Comparison of ENCODE assay signal across 16 cellular contexts in the genomic region with DNA sequence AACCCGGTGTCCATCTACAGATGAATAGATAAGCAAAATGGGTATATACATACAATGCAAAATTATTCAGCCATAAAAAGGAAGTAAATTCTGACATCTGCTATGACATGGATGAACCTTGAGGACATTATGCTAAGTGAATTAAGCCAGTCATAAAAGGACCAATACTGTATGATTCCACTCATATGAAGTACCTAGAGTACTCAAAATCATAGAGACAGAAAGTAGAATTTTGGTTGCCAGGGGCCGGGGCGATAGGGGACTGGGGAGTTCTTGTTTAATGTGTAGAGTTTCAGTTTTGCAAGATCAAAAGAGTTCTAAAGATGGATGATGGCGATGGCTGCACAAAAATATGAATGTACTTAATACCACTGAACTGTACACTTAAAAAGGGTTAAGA.
DNase-seq lines count a peak whose midpoint lies in the region; ATAC-seq lines count a peak whose summit lies in the region.
"Had no signal": no experiment of that assay in that cellular context is flagged by ENCODE, and none has a peak within 500 bp of the region (broad histone marks: within the 10 kb centered on the region; RNA-seq: fewer than 3 reads in every experiment).

No MANE protein-coding gene starts in this region.

- CTCF ChIA-PET in activated naive CD4-positive, alpha-beta T cell treated with anti-CD3 and anti-CD28 coated beads, Interleukin-2, amount 10 ng/mL, durations not matched to agents 7 days and 5 days (lab: Charles Lee) = no interaction called here

- DNase-seq in activated naive CD4-positive, alpha-beta T cell treated with Interleukin-2 at 50 U/mL for 16 hours = peak; percentile 6
- no peak for DNase-seq in activated naive CD4-positive, alpha-beta T cell treated with anti-CD3 and anti-CD28 coated beads, Interleukin-2, amount 10 ng/mL, durations not matched to agents 7 days and 5 days
- peak; percentile 73 for DNase-seq in T-helper 2 cell treated with Interferon-gamma antibody and Interleukin-4, amounts not matched to agents 5 μg/mL and 100 μg/mL, for 36 hours (ENCODE audit: low spot score)
- peak in 2 of 3 donors; percentile 12 to 43 for DNase-seq in stimulated activated CD4-positive, alpha-beta T cell treated with anti-CD3 and anti-CD28 coated beads, TNF-alpha, amount 100 ng/mL, for 48 hours (ENCODE audit: low read depth in 3 of 3)
- DNase-seq in foreskin melanocyte (no peak), amniotic stem cell (lab: John Stamatoyannopoulos, UW) (no peak)
- DNase-seq: activated B cell treated with CpG ODN at 0.5 μM for 24 hours, esophagus squamous epithelium, H9, immature natural killer cell, lower lobe of right lung, naive B cell, NCI-H1436 treated with DMSO at 0.1 percent for 48 hours, NCI-H2227 treated with DMSO at 0.1 percent for 48 hours had no signal

- no peaks in the 10 kb centered on the region for H3K9me3 Mint-ChIP-seq in activated naive CD4-positive, alpha-beta T cell treated with anti-CD3 and anti-CD28 coated beads, Interleukin-2, amount 10 ng/mL, durations not matched to agents 7 days and 5 days
- H3K9me3 Mint-ChIP-seq in T-helper 2 cell treated with Interferon-gamma antibody and Interleukin-4, amounts not matched to agents 5 μg/mL and 100 μg/mL, for 36 hours = no peaks in the 10 kb centered on the region
- H3K9me3 Mint-ChIP-seq: activated B cell treated with CpG ODN at 0.5 μM for 24 hours, H9, immature natural killer cell, naive B cell had no signal

- H3K27ac Mint-ChIP-seq in activated naive CD4-positive, alpha-beta T cell treated with anti-CD3 and anti-CD28 coated beads, Interleukin-2, amount 10 ng/mL, durations not matched to agents 7 days and 5 days = no peak overlapping the region
- H3K27ac Mint-ChIP-seq in T-helper 2 cell treated with Interferon-gamma antibody and Interleukin-4, amounts not matched to agents 5 μg/mL and 100 μg/mL, for 36 hours = peak overlapping the region; percentile 64
- H3K27ac Mint-ChIP-seq: activated B cell treated with CpG ODN at 0.5 μM for 24 hours, H9, immature natural killer cell, naive B cell had no signal

- no peaks in the 10 kb centered on the region for H3K4me1 Mint-ChIP-seq in activated naive CD4-positive, alpha-beta T cell treated with anti-CD3 and anti-CD28 coated beads, Interleukin-2, amount 10 ng/mL, durations not matched to agents 7 days and 5 days
- peaks cover 22% of the 10 kb centered on the region for H3K4me1 Mint-ChIP-seq in T-helper 2 cell treated with Interferon-gamma antibody and Interleukin-4, amounts not matched to agents 5 μg/mL and 100 μg/mL, for 36 hours (ENCODE audit: low read depth)
- H3K4me1 Mint-ChIP-seq: activated B cell treated with CpG ODN at 0.5 μM for 24 hours, immature natural killer cell, naive B cell had no signal

- no peaks in the 10 kb centered on the region for H3K36me3 Mint-ChIP-seq in activated naive CD4-positive, alpha-beta T cell treated with anti-CD3 and anti-CD28 coated beads, Interleukin-2, amount 10 ng/mL, durations not matched to agents 7 days and 5 days
- no peaks in the 10 kb centered on the region for H3K36me3 Mint-ChIP-seq in T-helper 2 cell treated with Interferon-gamma antibody and Interleukin-4, amounts not matched to agents 5 μg/mL and 100 μg/mL, for 36 hours (ENCODE audit: low read depth)
- H3K36me3 Mint-ChIP-seq: immature natural killer cell, naive B cell had no signal

- H3K4me3 Mint-ChIP-seq in activated naive CD4-positive, alpha-beta T cell treated with anti-CD3 and anti-CD28 coated beads, Interleukin-2, amount 10 ng/mL, durations not matched to agents 7 days and 5 days = no peak overlapping the region
- peak overlapping the region; percentile 21 for H3K4me3 Mint-ChIP-seq in T-helper 2 cell treated with Interferon-gamma antibody and Interleukin-4, amounts not matched to agents 5 μg/mL and 100 μg/mL, for 36 hours
- H3K4me3 Mint-ChIP-seq: activated B cell treated with CpG ODN at 0.5 μM for 24 hours, H9, immature natural killer cell, naive B cell had no signal

- peaks cover 7% of the 10 kb centered on the region for H3K27me3 Mint-ChIP-seq in activated naive CD4-positive, alpha-beta T cell treated with anti-CD3 and anti-CD28 coated beads, Interleukin-2, amount 10 ng/mL, durations not matched to agents 7 days and 5 days
- H3K27me3 Mint-ChIP-seq in T-helper 2 cell treated with Interferon-gamma antibody and Interleukin-4, amounts not matched to agents 5 μg/mL and 100 μg/mL, for 36 hours (ENCODE audit: low read depth) = no peaks in the 10 kb centered on the region

- ATAC-seq in GM21529 (IDR thresholded peaks at IDR 0.05; ENCODE audit: unreplicated experiment) (peak; percentile 48), GM21526 (IDR thresholded peaks at IDR 0.05; ENCODE audit: low FRiP score, unreplicated experiment) (no peak)
- ATAC-seq: lower lobe of right lung had no signal

Comparison
In these comparisons a context has a peak if more than half of its experiments do, and no peak if none do; other contexts are left out.
1. DNase-seq: peak in activated naive CD4-positive, alpha-beta T cell treated with Interleukin-2 at 50 U/mL for 16 hours (single experiment), T-helper 2 cell treated with Interferon-gamma antibody and Interleukin-4, amounts not matched to agents 5 μg/mL and 100 μg/mL, for 36 hours (single experiment) and stimulated activated CD4-positive, alpha-beta T cell treated with anti-CD3 and anti-CD28 coated beads, TNF-alpha, amount 100 ng/mL, for 48 hours (2 of 3); none in activated naive CD4-positive, alpha-beta T cell treated with anti-CD3 and anti-CD28 coated beads, Interleukin-2, amount 10 ng/mL, durations not matched to agents 7 days and 5 days (single experiment), foreskin melanocyte (single experiment) and amniotic stem cell (single experiment).